33 cellular contexts compared by ENCODE assay signal in the genomic region with DNA sequence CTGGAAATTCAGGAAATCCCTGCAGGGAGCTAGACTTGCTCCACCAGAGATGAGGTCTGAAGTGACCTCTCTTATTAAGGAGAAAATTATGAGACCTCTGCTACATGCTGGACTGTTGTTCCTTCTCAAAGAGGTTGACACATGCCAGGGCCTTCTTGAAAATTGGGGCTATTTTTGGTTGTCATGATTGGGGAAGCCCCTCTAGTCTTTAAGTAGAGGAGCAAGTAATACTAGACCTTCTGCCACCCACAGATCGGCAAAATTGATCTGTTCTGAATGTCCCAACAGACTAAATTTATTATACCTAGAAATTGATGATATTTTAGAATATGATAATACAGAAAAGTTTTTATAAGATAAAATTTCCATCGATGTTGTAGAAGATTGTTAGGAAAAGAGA.
DNase-seq lines count a peak whose midpoint lies in the region; ATAC-seq and TF ChIP-seq lines count a peak whose summit lies in the region.
"Had no signal": no experiment of that assay in that cellular context is flagged by ENCODE, and none has a peak within 500 bp of the region (broad histone marks: within the 10 kb centered on the region; RNA-seq: fewer than 3 reads in every experiment).

No MANE protein-coding gene starts in this region.

- H3K4me3 Mint-ChIP-seq in activated CD4-positive, alpha-beta T cell treated with anti-CD3 and anti-CD28 coated beads, Interleukin-2, amount 10 ng/mL, durations not matched to agents 24 days and 14 days, result no peak overlapping the region
- no peak overlapping the region for H3K4me3 Mint-ChIP-seq in stimulated activated naive B cell treated with anti-CD40 and anti-IgM and Interleukin-4, amounts not matched to agents 10 μg/mL and 1 μg/mL and 100 μg/mL, for 72 hours
- H3K4me3 Mint-ChIP-seq: B cell; CD14-positive monocyte; CD4-positive, alpha-beta memory T cell; CD4-positive, alpha-beta T cell; CD4-positive, CD25-positive, alpha-beta regulatory T cell; CD8-positive, alpha-beta memory T cell; CD8-positive, alpha-beta T cell had no signal

- no peaks in the 10 kb centered on the region for H3K36me3 Mint-ChIP-seq in activated CD4-positive, alpha-beta T cell treated with anti-CD3 and anti-CD28 coated beads, Interleukin-2, amount 10 ng/mL, durations not matched to agents 24 days and 14 days (ENCODE audit: low read depth)
- H3K36me3 Mint-ChIP-seq in stimulated activated naive B cell treated with anti-CD40 and anti-IgM and Interleukin-4, amounts not matched to agents 10 μg/mL and 1 μg/mL and 100 μg/mL, for 72 hours, result no peaks in the 10 kb centered on the region
- H3K36me3 Mint-ChIP-seq: CD14-positive monocyte; CD4-positive, alpha-beta memory T cell; CD4-positive, CD25-positive, alpha-beta regulatory T cell; CD8-positive, alpha-beta memory T cell; CD8-positive, alpha-beta T cell had no signal

- H3K4me1 Mint-ChIP-seq in activated CD4-positive, alpha-beta T cell treated with anti-CD3 and anti-CD28 coated beads, Interleukin-2, amount 10 ng/mL, durations not matched to agents 24 days and 14 days, result no peaks in the 10 kb centered on the region
- H3K4me1 Mint-ChIP-seq in stimulated activated naive B cell treated with anti-CD40 and anti-IgM and Interleukin-4, amounts not matched to agents 10 μg/mL and 1 μg/mL and 100 μg/mL, for 72 hours, result no peaks in the 10 kb centered on the region
- H3K4me1 Mint-ChIP-seq: B cell; CD14-positive monocyte; CD4-positive, alpha-beta memory T cell; CD4-positive, CD25-positive, alpha-beta regulatory T cell; CD8-positive, alpha-beta memory T cell had no signal

- no peaks in the 10 kb centered on the region for H3K36me3 ChIP-seq in parathyroid adenoma (ENCODE audit: control insufficient read depth, insufficient read depth, low read length)
- H3K36me3 ChIP-seq in hepatocyte (replicated peaks; ENCODE audit: insufficient read depth, low read depth), result no peaks in the 10 kb centered on the region
- H3K36me3 ChIP-seq: BE2C; BLaER1; BLaER1 treated with 17β-estradiol and CSF1 and Interleukin-3, amounts not matched to agents 10 nM and 100 nM had no signal

- no peaks in the 10 kb centered on the region for H3K27me3 ChIP-seq in parathyroid adenoma (ENCODE audit: control insufficient read depth, insufficient read depth, low read length)
- H3K27me3 ChIP-seq in hepatocyte, result no peaks in the 10 kb centered on the region
- H3K27me3 ChIP-seq: BE2C; BLaER1; BLaER1 treated with 17β-estradiol and CSF1 and Interleukin-3, amounts not matched to agents 10 nM and 100 nM had no signal

- DNase-seq in activated CD4-positive, alpha-beta T cell treated with anti-CD3 and anti-CD28 coated beads, Interleukin-2, amount 10 ng/mL, durations not matched to agents 24 days and 14 days, result peak; percentile 11
- DNase-seq in activated CD4-positive, alpha-beta T cell treated with anti-CD3 and anti-CD28 coated beads, Interleukin-2, amount 50 U/mL, for 1 hour, result no peak
- DNase-seq in stimulated activated naive B cell treated with anti-CD40 and anti-IgM and Interleukin-4, amounts not matched to agents 10 μg/mL and 1 μg/mL and 100 μg/mL, for 72 hours, result no peak
- DNase-seq in mesenteric fat pad (ENCODE audit: low spot score) (no peak), hepatocyte (ENCODE audit: low spot score) (no peak)
- DNase-seq: 8988T; ACHN; AML-193; BE2C; C1 segment of cervical spinal cord; Caco-2; Calu3; CD4-positive, alpha-beta memory T cell; CD4-positive, alpha-beta T cell; CD4-positive, CD25-positive, alpha-beta regulatory T cell; CD8-positive, alpha-beta memory T cell; CD8-positive, alpha-beta T cell; COR-L47; DMS 273 treated with DMSO at 0.1 percent for 48 hours; DMS153; DMS53; DMS79; DMS79 treated with DMSO at 0.1 percent for 48 hours; DND-41; EL had no signal

- no peak overlapping the region for H3K9ac ChIP-seq in parathyroid adenoma
- H3K9ac ChIP-seq: BLaER1; BLaER1 treated with 17β-estradiol and CSF1 and Interleukin-3, amounts not matched to agents 10 nM and 100 nM had no signal

- no peak overlapping the region for H3K4me3 ChIP-seq in parathyroid adenoma (ENCODE audit: low read depth, low read length)
- no peak overlapping the region for H3K4me3 ChIP-seq in hepatocyte
- H3K4me3 ChIP-seq: A549; BLaER1; BLaER1 treated with 17β-estradiol and CSF1 and Interleukin-3, amounts not matched to agents 10 nM and 100 nM had no signal

- no peaks in the 10 kb centered on the region for H3K4me1 ChIP-seq in parathyroid adenoma
- no peaks in the 10 kb centered on the region for H3K4me1 ChIP-seq in hepatocyte (ENCODE audit: insufficient read depth)
- H3K4me1 ChIP-seq: A549, BE2C, Caco-2 had no signal

- H2AFZ ChIP-seq in parathyroid adenoma (peak overlapping the region; percentile 8), hepatocyte (no peak overlapping the region)

- intact Hi-C loops in activated CD4-positive, alpha-beta T cell treated with anti-CD3 and anti-CD28 coated beads, Interleukin-2, amount 10 ng/mL, durations not matched to agents 24 days and 14 days (cut with micrococcal nuclease), result no loop called here

- H3K9me2 ChIP-seq in hepatocyte (replicated peaks; ENCODE audit: insufficient read depth), result no peaks in the 10 kb centered on the region

- H4K20me1 ChIP-seq in hepatocyte (ENCODE audit: insufficient read depth, poor library complexity, severe bottlenecking), result no peaks in the 10 kb centered on the region
- H4K20me1 ChIP-seq: BLaER1; BLaER1 treated with 17β-estradiol and CSF1 and Interleukin-3, amounts not matched to agents 10 nM and 100 nM had no signal

- ATAC-seq in stimulated activated naive B cell treated with anti-CD40 and anti-IgM and Interleukin-4, amounts not matched to agents 10 μg/mL and 1 μg/mL and 100 μg/mL, for 72 hours (replicated peaks), result peak; percentile 64 to 80
- ATAC-seq: A549; CD8-positive, alpha-beta T cell had no signal

- H3K9me3 ChIP-seq in parathyroid adenoma (ENCODE audit: control insufficient read depth, low read length), result no peaks in the 10 kb centered on the region
- no peaks in the 10 kb centered on the region for H3K9me3 ChIP-seq in hepatocyte (ENCODE audit: low read depth)
- H3K9me3 ChIP-seq: BE2C, BLaER1 had no signal

- peaks cover 6% of the 10 kb centered on the region for H3K27me3 Mint-ChIP-seq in activated CD4-positive, alpha-beta T cell treated with anti-CD3 and anti-CD28 coated beads, Interleukin-2, amount 10 ng/mL, durations not matched to agents 24 days and 14 days
- H3K27me3 Mint-ChIP-seq in stimulated activated naive B cell treated with anti-CD40 and anti-IgM and Interleukin-4, amounts not matched to agents 10 μg/mL and 1 μg/mL and 100 μg/mL, for 72 hours, result no peaks in the 10 kb centered on the region
- H3K27me3 Mint-ChIP-seq: B cell had no signal

- no peaks in the 10 kb centered on the region for H3K9me3 Mint-ChIP-seq in activated CD4-positive, alpha-beta T cell treated with anti-CD3 and anti-CD28 coated beads, Interleukin-2, amount 10 ng/mL, durations not matched to agents 24 days and 14 days
- H3K9me3 Mint-ChIP-seq in stimulated activated naive B cell treated with anti-CD40 and anti-IgM and Interleukin-4, amounts not matched to agents 10 μg/mL and 1 μg/mL and 100 μg/mL, for 72 hours, result peaks cover 3% of the 10 kb centered on the region in 2 donors

- H3K27ac Mint-ChIP-seq in activated CD4-positive, alpha-beta T cell treated with anti-CD3 and anti-CD28 coated beads, Interleukin-2, amount 10 ng/mL, durations not matched to agents 24 days and 14 days, result no peak overlapping the region
- no peak overlapping the region for H3K27ac Mint-ChIP-seq in stimulated activated naive B cell treated with anti-CD40 and anti-IgM and Interleukin-4, amounts not matched to agents 10 μg/mL and 1 μg/mL and 100 μg/mL, for 72 hours
- H3K27ac Mint-ChIP-seq: B cell; CD14-positive monocyte; CD4-positive, alpha-beta memory T cell; CD4-positive, alpha-beta T cell; CD4-positive, CD25-positive, alpha-beta regulatory T cell; CD8-positive, alpha-beta memory T cell; CD8-positive, alpha-beta T cell had no signal

- TF ChIP-seq CTCF in parathyroid adenoma (IDR thresholded peaks at IDR 0.05), result no peak
- no peak for TF ChIP-seq CTCF in hepatocyte (IDR thresholded peaks at IDR 0.05; ENCODE audit: poor library complexity)

- H3K4me2 ChIP-seq in parathyroid adenoma (ENCODE audit: low read length) (no peak overlapping the region), hepatocyte (no peak overlapping the region)
- H3K4me2 ChIP-seq: A549; BLaER1; BLaER1 treated with 17β-estradiol and CSF1 and Interleukin-3, amounts not matched to agents 10 nM and 100 nM had no signal

- H3K79me2 ChIP-seq in parathyroid adenoma (no peaks in the 10 kb centered on the region), hepatocyte (no peaks in the 10 kb centered on the region)

- H3K27ac ChIP-seq in parathyroid adenoma (no peak overlapping the region), hepatocyte (no peak overlapping the region)
- H3K27ac ChIP-seq: 22Rv1; A549; BLaER1; BLaER1 treated with 17β-estradiol and CSF1 and Interleukin-3, amounts not matched to agents 10 nM and 100 nM; C4-2B had no signal

- 90% methylated on average over 2 of the region's 2 CpGs for WGBS in hepatocyte (ENCODE audit: low lambda C conversion rate, missing lambda C conversion rate)
